Comparison of ENCODE assay signal across 10 cellular contexts in the genomic region with DNA sequence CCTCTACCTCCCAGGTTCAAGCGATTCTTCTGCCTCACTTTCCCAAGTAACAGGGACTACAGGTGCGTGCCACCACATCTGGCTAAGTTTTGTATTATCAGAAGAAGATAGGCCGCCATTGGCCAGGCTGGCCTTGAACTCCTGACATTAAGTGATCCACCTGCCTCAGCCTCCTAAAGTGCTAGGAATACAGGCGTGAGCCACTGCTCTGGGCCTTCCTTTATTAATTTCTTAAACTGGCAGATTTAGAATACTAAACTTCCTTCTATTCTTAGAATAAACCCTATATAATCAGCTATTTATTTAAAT.
DNase-seq lines count a peak whose midpoint lies in the region; ATAC-seq and TF ChIP-seq lines count a peak whose summit lies in the region.
"Had no signal": no experiment of that assay in that cellular context is flagged by ENCODE, and none has a peak within 500 bp of the region (broad histone marks: within the 10 kb centered on the region; RNA-seq: fewer than 3 reads in every experiment).

No MANE protein-coding gene starts in this region.

- peak in 1 of 3 donors; percentile 28 for DNase-seq in CD4-positive, CD25-positive, alpha-beta regulatory T cell
- DNase-seq in HCT116 (ENCODE audit: low read depth, low spot score) (no peak), NCI-H1930 (lab: John Stamatoyannopoulos, UW) (no peak), omental fat pad (ENCODE audit: low spot score) (no peak), right cardiac atrium (no peak)
- DNase-seq in naive thymus-derived CD4-positive, alpha-beta T cell = no peak
- DNase-seq: activated CD4-positive, alpha-beta T cell treated with anti-CD3 and anti-CD28 coated beads for 4 hours; NCI-H2107 had no signal

- H3K9me2 ChIP-seq in HCT116 (ENCODE audit: insufficient read depth) = no peaks in the 10 kb centered on the region

- peak overlapping the region; percentile 98 for H3K27ac ChIP-seq in CD4-positive, CD25-positive, alpha-beta regulatory T cell (ENCODE audit: insufficient read depth, low read length, poor library complexity, severe bottlenecking)
- peak overlapping the region; percentile 84 for H3K27ac ChIP-seq in HCT116 (ENCODE audit: low read depth, low read length)
- H3K27ac ChIP-seq in naive thymus-derived CD4-positive, alpha-beta T cell (ENCODE audit: low read depth, low read length) = peak overlapping the region; percentile 97
- no peak overlapping the region for H3K27ac ChIP-seq in right cardiac atrium (ENCODE audit: low read length)

- peaks cover 43% of the 10 kb centered on the region for H3K4me1 ChIP-seq in CD4-positive, CD25-positive, alpha-beta regulatory T cell (ENCODE audit: control insufficient read depth, insufficient read depth, low read length, poor library complexity, severe bottlenecking)
- H3K4me1 ChIP-seq in HCT116 (ENCODE audit: control insufficient read depth in 1 of 2, insufficient read depth in 2 of 2, low read length in 2 of 2) (peaks cover 14 to 34% of the 10 kb centered on the region in 2 experiments), right cardiac atrium (ENCODE audit: control insufficient read depth, insufficient read depth, low read length) (no peaks in the 10 kb centered on the region)
- H3K4me1 ChIP-seq in naive thymus-derived CD4-positive, alpha-beta T cell (ENCODE audit: control insufficient read depth in 2 of 2, insufficient read depth in 2 of 2, low read length in 2 of 2) = peaks cover 22 to 28% of the 10 kb centered on the region in 2 donors

- 95% methylated on average over 4 of the region's 4 CpGs for WGBS in right cardiac atrium

- BruUV-seq in HCT116 (replicated peaks; lab: Mats Ljungman, UMichigan) = no TSS peak

- peaks cover 15% of the 10 kb centered on the region for H3K79me2 ChIP-seq in HCT116 (ENCODE audit: insufficient read depth, low read length)

- no peak overlapping the region for H3K9ac ChIP-seq in HCT116 (ENCODE audit: low read length)

- no peak for TF ChIP-seq RAD21 in HCT116 (IDR thresholded peaks at IDR 0.05; ENCODE audit: low read depth)

- no peaks in the 10 kb centered on the region for H3K36me3 Mint-ChIP-seq in CD4-positive, CD25-positive, alpha-beta regulatory T cell
- peaks cover 6% of the 10 kb centered on the region for H3K36me3 Mint-ChIP-seq in activated T-helper 17 cell treated with anti-CD3 and anti-CD28 coated beads, Interleukin-2, amount 50 U/mL, for 72 hours (ENCODE audit: low read depth)
- peaks cover 0 to 5% (median 0%) of the 10 kb centered on the region in 5 donors for H3K36me3 Mint-ChIP-seq in naive thymus-derived CD4-positive, alpha-beta T cell

- no peaks in the 10 kb centered on the region for H3K9me3 ChIP-seq in CD4-positive, CD25-positive, alpha-beta regulatory T cell (ENCODE audit: control insufficient read depth in 2 of 2, low read length in 2 of 2)
- H3K9me3 ChIP-seq in HCT116 (ENCODE audit: control insufficient read depth in 1 of 2, insufficient read depth in 1 of 2, low read depth in 1 of 2, low read length in 2 of 2) (no peaks in the 10 kb centered on the region), right cardiac atrium (ENCODE audit: control insufficient read depth, low read length) (no peaks in the 10 kb centered on the region)
- no peaks in the 10 kb centered on the region for H3K9me3 ChIP-seq in naive thymus-derived CD4-positive, alpha-beta T cell (ENCODE audit: control insufficient read depth in 2 of 3, low read length in 3 of 3)

- RAD21 ChIA-PET in HCT116 (lab: Charles Lee; ENCODE audit: low non-redundant PET in 1 of 2, low total read pairs in 2 of 2, uncharacterized antibody in 2 of 2, unreplicated experiment in 2 of 2) = interaction anchor here in 1 of 2 experiments (0.6 kb wide), 1 partner anchor 11 kb away, joined by 3 read pairs; no protein-coding TSS in a partner anchor

- no peak for TF ChIP-seq POLR2A in HCT116 (IDR thresholded peaks at IDR 0.05; ENCODE audit: borderline replicate concordance, extremely low read depth, insufficient read depth, insufficient read length)

- no peak for TF ChIP-seq CTCF in HCT116 (IDR thresholded peaks at IDR 0.05 in 2 of 3, conservative IDR thresholded peaks at IDR 0.05 in 1 of 3; ENCODE audit: borderline replicate concordance in 1 of 3, insufficient read depth in 1 of 3, low read depth in 2 of 3, low read length in 2 of 3)
- no peak for TF ChIP-seq CTCF in omental fat pad (IDR thresholded peaks at IDR 0.05)

- H3K4me3 ChIP-seq in CD4-positive, CD25-positive, alpha-beta regulatory T cell (ENCODE audit: low read depth, low read length) = peak overlapping the region; percentile 98
- H3K4me3 ChIP-seq in HCT116 (replicated peaks in 1 of 2; ENCODE audit: low read depth in 1 of 2, low read length in 2 of 2) = peak overlapping the region; percentile 10 to 12; a peak in 3 of 4 replicates
- no peak overlapping the region for H3K4me3 ChIP-seq in naive thymus-derived CD4-positive, alpha-beta T cell (ENCODE audit: low read length)
- no peak overlapping the region for H3K4me3 ChIP-seq in right cardiac atrium (ENCODE audit: low read length)

- no peaks in the 10 kb centered on the region for H4K20me1 ChIP-seq in HCT116 (ENCODE audit: insufficient read depth)

- H3K27ac Mint-ChIP-seq in CD4-positive, CD25-positive, alpha-beta regulatory T cell = peak overlapping the region; percentile 56 to 94 (median 82)
- peak overlapping the region; percentile 87 for H3K27ac Mint-ChIP-seq in activated T-helper 17 cell treated with anti-CD3 and anti-CD28 coated beads, Interleukin-2, amount 50 U/mL, for 72 hours
- H3K27ac Mint-ChIP-seq in naive thymus-derived CD4-positive, alpha-beta T cell = peak overlapping the region; percentile 76 to 99 (median 88)

- H3K4me1 Mint-ChIP-seq in CD4-positive, CD25-positive, alpha-beta regulatory T cell = peaks cover 16 to 55% (median 44%) of the 10 kb centered on the region in 4 donors
- peaks cover 37% of the 10 kb centered on the region for H3K4me1 Mint-ChIP-seq in activated T-helper 17 cell treated with anti-CD3 and anti-CD28 coated beads, Interleukin-2, amount 50 U/mL, for 72 hours
- peaks cover 27 to 63% (median 50%) of the 10 kb centered on the region in 7 donors for H3K4me1 Mint-ChIP-seq in naive thymus-derived CD4-positive, alpha-beta T cell

- CTCF ChIA-PET in HCT116 (lab: Charles Lee) = interaction anchor here (0.9 to 2.0 kb wide), 4 partner anchors 23 to 422 kb away, joined by 3 to 16 read pairs (median 4); a partner anchor contains a TSS
- CTCF ChIA-PET in naive thymus-derived CD4-positive, alpha-beta T cell (lab: Charles Lee) = interaction anchor here (0.7 to 3.0 kb wide), 12 partner anchors 10 to 565 kb away, joined by 3 to 30 read pairs (median 6); a partner anchor contains a TSS

- H3K36me3 ChIP-seq in CD4-positive, CD25-positive, alpha-beta regulatory T cell (ENCODE audit: control insufficient read depth, insufficient read depth, low read length) = no peaks in the 10 kb centered on the region
- no peaks in the 10 kb centered on the region for H3K36me3 ChIP-seq in HCT116 (ENCODE audit: control insufficient read depth in 1 of 2, insufficient read depth in 2 of 2, low read length in 2 of 2)
- H3K36me3 ChIP-seq in naive thymus-derived CD4-positive, alpha-beta T cell (ENCODE audit: control insufficient read depth in 2 of 3, insufficient read depth in 3 of 3, low read length in 3 of 3) = peaks cover 0 to 8% (median 0%) of the 10 kb centered on the region in 3 experiments

- intact Hi-C loops in HCT116 (cut with micrococcal nuclease) (loop anchor here (2.0 to 10.0 kb wide), 4 partner anchors 15 to 421 kb away; a partner anchor contains a TSS), right cardiac atrium (cut with DNase I) (loop anchor here in 1 of 4 donors (10.0 kb wide), 1 partner anchor 411 kb away; no protein-coding TSS in a partner anchor)
- intact Hi-C loops in naive thymus-derived CD4-positive, alpha-beta T cell (cut with micrococcal nuclease) = loop anchor here (2.0 to 5.0 kb wide), 6 partner anchors 15 to 959 kb away; a partner anchor contains a TSS

- peaks cover 0 to 1% (median 0%) of the 10 kb centered on the region in 7 donors for H3K9me3 Mint-ChIP-seq in CD4-positive, CD25-positive, alpha-beta regulatory T cell
- no peaks in the 10 kb centered on the region for H3K9me3 Mint-ChIP-seq in activated T-helper 17 cell treated with anti-CD3 and anti-CD28 coated beads, Interleukin-2, amount 50 U/mL, for 72 hours
- H3K9me3 Mint-ChIP-seq in naive thymus-derived CD4-positive, alpha-beta T cell = no peaks in the 10 kb centered on the region

- H3K4me2 ChIP-seq in HCT116 (ENCODE audit: low read length) = peak overlapping the region; percentile 81

- no peaks in the 10 kb centered on the region for H3K27me3 ChIP-seq in CD4-positive, CD25-positive, alpha-beta regulatory T cell (ENCODE audit: control insufficient read depth, insufficient read depth, low read length)
- H3K27me3 ChIP-seq in HCT116 (ENCODE audit: insufficient read depth, low read length) (no peaks in the 10 kb centered on the region), right cardiac atrium (ENCODE audit: control insufficient read depth, insufficient read depth) (no peaks in the 10 kb centered on the region)
- no peaks in the 10 kb centered on the region for H3K27me3 ChIP-seq in naive thymus-derived CD4-positive, alpha-beta T cell (ENCODE audit: control insufficient read depth in 2 of 2, insufficient read depth in 2 of 2, low read length in 2 of 2)

- no peak overlapping the region for H2AFZ ChIP-seq in HCT116 (ENCODE audit: low read depth, low read length, poor library complexity, severe bottlenecking)

- peaks cover 4% of the 10 kb centered on the region for H3K27me3 Mint-ChIP-seq in CD4-positive, CD25-positive, alpha-beta regulatory T cell
- H3K27me3 Mint-ChIP-seq in activated T-helper 17 cell treated with anti-CD3 and anti-CD28 coated beads, Interleukin-2, amount 50 U/mL, for 72 hours = no peaks in the 10 kb centered on the region
- no peaks in the 10 kb centered on the region for H3K27me3 Mint-ChIP-seq in naive thymus-derived CD4-positive, alpha-beta T cell

- H3K4me3 Mint-ChIP-seq in CD4-positive, CD25-positive, alpha-beta regulatory T cell = peak overlapping the region; percentile 16 to 97 (median 67)
- H3K4me3 Mint-ChIP-seq in activated T-helper 17 cell treated with anti-CD3 and anti-CD28 coated beads, Interleukin-2, amount 50 U/mL, for 72 hours = peak overlapping the region; percentile 86
- H3K4me3 Mint-ChIP-seq in naive thymus-derived CD4-positive, alpha-beta T cell = peak overlapping the region; percentile 17 to 93 (median 54)

- POLR2A ChIA-PET in HCT116 (lab: Charles Lee) = interaction anchor here (0.6 to 3.0 kb wide), 9 partner anchors 9 to 422 kb away, joined by 3 to 34 read pairs (median 10); a partner anchor contains a TSS
- POLR2A ChIA-PET in naive thymus-derived CD4-positive, alpha-beta T cell (lab: Charles Lee) = interaction anchor here (0.6 to 20.9 kb wide), 28 partner anchors 9 to 1719 kb away, joined by 3 to 2611 read pairs (median 14); a partner anchor contains a TSS

- no peak for ATAC-seq in CD4-positive, CD25-positive, alpha-beta regulatory T cell (ENCODE audit: low read depth in 2 of 2)
- ATAC-seq in HCT116 (no peak), HG02571 (IDR thresholded peaks at IDR 0.05; ENCODE audit: unreplicated experiment) (no peak), omental fat pad (ENCODE audit: low FRiP score) (no peak), right cardiac atrium (no peak)
- no peak for ATAC-seq in activated T-helper 17 cell treated with anti-CD3 and anti-CD28 coated beads, Interleukin-2, amount 50 U/mL, for 72 hours (replicated peaks)
- no peak for ATAC-seq in naive thymus-derived CD4-positive, alpha-beta T cell

TF ChIP-seq in HCT116, 20 proteins besides CTCF, POLR2A, EP300 and RAD21 (continues in another document):
- TF ChIP-seq ZFX (IDR thresholded peaks at IDR 0.05) = no peak
- TF ChIP-seq ZNF274 (IDR thresholded peaks at IDR 0.05; ENCODE audit: low read depth, low read length) = no peak

Comparison
In these comparisons a context has a peak if more than half of its experiments do, and no peak if none do; other contexts are left out.
1. H3K4me3 ChIP-seq: peak in CD4-positive, CD25-positive, alpha-beta regulatory T cell (single experiment) and HCT116 (2 of 2); none in naive thymus-derived CD4-positive, alpha-beta T cell (single experiment) and right cardiac atrium (single experiment).
2. Peak in every context shown above with its lines, with median percentiles within 50 percentile points of each other: H3K27ac Mint-ChIP-seq and H3K4me3 Mint-ChIP-seq.